1 cellular context compared by ENCODE assay signal in the genomic region with DNA sequence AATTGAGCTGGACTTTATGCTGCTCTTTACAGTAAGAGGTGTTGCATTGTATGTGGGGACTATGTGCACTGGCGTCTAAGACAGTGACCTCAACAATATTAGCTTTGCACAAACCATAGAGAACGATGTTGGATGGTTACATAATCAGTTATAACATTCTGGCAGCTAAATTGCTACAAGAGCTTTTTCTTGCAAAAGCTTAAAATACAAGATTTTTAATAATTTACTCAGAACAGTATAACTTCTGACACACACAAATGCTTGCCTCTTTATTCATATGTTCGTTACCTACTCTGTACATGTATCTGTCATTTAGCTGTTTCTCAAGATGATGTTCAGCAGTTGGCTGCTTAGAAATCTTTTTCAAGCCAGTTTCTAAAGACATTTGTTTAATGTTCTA.
TF ChIP-seq lines count a peak whose summit lies in the region.

No MANE protein-coding gene starts in this region.

TF ChIP-seq in endothelial cell of umbilical vein, 7 proteins besides CTCF, POLR2A, EP300 and RAD21:
- TF ChIP-seq JUN (IDR thresholded peaks at IDR 0.05; ENCODE audit: borderline replicate concordance, insufficient read depth, insufficient read length, low read depth) (no peak), MYC (IDR thresholded peaks at IDR 0.05; ENCODE audit: low read depth, low read length) (no peak), GATA2 (IDR thresholded peaks at IDR 0.05; ENCODE audit: insufficient read depth, insufficient read length, low read depth, low read length) (no peak), EZH2 (IDR thresholded peaks at IDR 0.05; ENCODE audit: borderline replicate concordance, low read depth, low read length, severe bottlenecking) (no peak), POLR2AphosphoS5 (IDR thresholded peaks at IDR 0.05; ENCODE audit: insufficient read depth, low read depth, low read length) (no peak), FOS (IDR thresholded peaks at IDR 0.05; ENCODE audit: borderline replicate concordance, insufficient read depth, low read length) (no peak)
- TF ChIP-seq, protein P1, sequence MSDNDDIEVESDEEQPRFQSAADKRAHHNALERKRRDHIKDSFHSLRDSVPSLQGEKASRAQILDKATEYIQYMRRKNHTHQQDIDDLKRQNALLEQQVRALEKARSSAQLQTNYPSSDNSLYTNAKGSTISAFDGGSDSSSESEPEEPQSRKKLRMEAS (IDR thresholded peaks at IDR 0.05; ENCODE audit: insufficient read depth, insufficient read length), result no peak
TF ChIP-seq in endothelial cell of umbilical vein: peak in this region for 0.
